26 cellular contexts compared by ENCODE assay signal in genomic region chr16:27289669-27290068, GRCh38. TPM values are rescaled to one million over a fixed set of nuclear protein-coding genes. Genes with fewer than 3 reads are reported as not detected.
A peak's percentile ranks its signal among the peaks of the same experiment; 100 is the strongest.
DNase-seq lines count a peak whose midpoint lies in the region; ATAC-seq, FAIRE-seq and TF ChIP-seq lines count a peak whose summit lies in the region.
"Had no signal": no experiment of that assay in that cellular context is flagged by ENCODE, and none has a peak within 500 bp of the region (broad histone marks: within the 10 kb centered on the region; RNA-seq: fewer than 3 reads in every experiment).

No MANE protein-coding gene starts in this region.

- no peak overlapping the region for H4K8ac ChIP-seq in H1 (ENCODE audit: extremely low read depth, insufficient read depth, low read length)

- no peak for TF ChIP-seq RAD21 in H1 (IDR thresholded peaks at IDR 0.05 in 1 of 2, conservative IDR thresholded peaks at IDR 0.05 in 1 of 2; ENCODE audit: low read depth in 2 of 2, low read length in 2 of 2)

- H3K9me3 ChIP-seq in H1 (ENCODE audit: insufficient read depth in 2 of 2, low read depth in 1 of 2, low read length in 1 of 2) (no peaks in the 10 kb centered on the region), upper lobe of right lung (no peaks in the 10 kb centered on the region)
- H3K9me3 ChIP-seq in CD8-positive, alpha-beta T cell (ENCODE audit: low read length), result no peaks in the 10 kb centered on the region
- H3K9me3 ChIP-seq: body of pancreas, lower lobe of right lung had no signal

- no peak for TF ChIP-seq POLR2A in H1 (IDR thresholded peaks at IDR 0.05; ENCODE audit: control extremely low read depth in 1 of 2, low read depth in 2 of 2, low read length in 2 of 2)

- H3K27ac Mint-ChIP-seq in T-helper 1 cell treated with Interleukin-12 subunit alpha and Interleukin-12 subunit beta and Interleukin-4 antibody, amounts not matched to agents 30 μg/mL and 1 μg/mL, for 36 hours, result peak overlapping the region; percentile 52
- no peak overlapping the region for H3K27ac Mint-ChIP-seq in CD8-positive, alpha-beta T cell
- H3K27ac Mint-ChIP-seq: activated naive CD8-positive, alpha-beta T cell treated with anti-CD3 and anti-CD28 coated beads, Interleukin-2, amount 10 ng/mL, durations not matched to agents 7 days and 5 days had no signal

- no peaks in the 10 kb centered on the region for H3K79me1 ChIP-seq in H1 (ENCODE audit: low read depth, low read length)

- H3K9ac ChIP-seq in H1 (replicated peaks in 1 of 4; ENCODE audit: extremely low read depth in 1 of 4, low read depth in 3 of 4, low read length in 3 of 4), result no peak overlapping the region

- peaks cover 7% of the 10 kb centered on the region for H3K9me3 Mint-ChIP-seq in T-helper 1 cell treated with Interleukin-12 subunit alpha and Interleukin-12 subunit beta and Interleukin-4 antibody, amounts not matched to agents 30 μg/mL and 1 μg/mL, for 36 hours
- H3K9me3 Mint-ChIP-seq in CD8-positive, alpha-beta T cell, result no peaks in the 10 kb centered on the region

- H2BK20ac ChIP-seq in H1 (ENCODE audit: low read length), result no peak overlapping the region

- H2BK5ac ChIP-seq in H1 (ENCODE audit: low read depth, low read length), result no peak overlapping the region

- intact Hi-C loops in CD8-positive, alpha-beta T cell (cut with DNase I, micrococcal nuclease), result no loop called here
- intact Hi-C loops in upper lobe of right lung (cut with DNase I), result no loop called here

- no peaks in the 10 kb centered on the region for H4K20me1 ChIP-seq in H1 (replicated peaks in 1 of 2; ENCODE audit: control insufficient read depth in 1 of 2, insufficient read depth in 2 of 2, low read length in 2 of 2)

- H3K23ac ChIP-seq in H1 (ENCODE audit: insufficient read length), result no peak overlapping the region

- H2BK15ac ChIP-seq in H1 (ENCODE audit: low read length), result no peak overlapping the region

- H3K36me3 ChIP-seq in H1 (ENCODE audit: control insufficient read depth in 2 of 4, insufficient read depth in 4 of 4, low read length in 3 of 4), result no peaks in the 10 kb centered on the region
- H3K36me3 ChIP-seq in CD8-positive, alpha-beta T cell (ENCODE audit: insufficient read depth, low read length), result no peaks in the 10 kb centered on the region
- H3K36me3 ChIP-seq in upper lobe of right lung, result no peaks in the 10 kb centered on the region
- H3K36me3 ChIP-seq: lower lobe of right lung had no signal

- DNase-seq in T-helper 1 cell (no peak), H1 (ENCODE audit: low read depth in 1 of 2, low spot score in 2 of 2) (no peak), upper lobe of right lung (no peak)
- peak; percentile 38 for DNase-seq in stimulated activated CD4-positive, alpha-beta T cell treated with anti-CD3 and anti-CD28 coated beads, Interleukin-1b, Interleukin-23, amount 100 ng/mL, for 48 hours
- DNase-seq in stimulated activated CD4-positive, alpha-beta T cell treated with anti-CD3 and anti-CD28 coated beads, Interleukin-4, amount 100 ng/mL, for 24 hours, result no peak
- DNase-seq in CD8-positive, alpha-beta T cell, result no peak
- DNase-seq: activated naive CD8-positive, alpha-beta T cell treated with anti-CD3 and anti-CD28 coated beads, Interleukin-2, amount 10 ng/mL, durations not matched to agents 7 days and 5 days; body of pancreas; COR-L47; DMS79 treated with DMSO at 0.1 percent for 48 hours; effector CD4-positive, alpha-beta T cell; erythroblast; foreskin melanocyte; H7; lower lobe of right lung; NCI-H1105; NCI-H2029; NCI-H2227 treated with DMSO at 0.1 percent for 48 hours; NCI-H774 had no signal

- 0 out of 2 replicates have a peak overlapping the region, but pooled peaks have one; percentile 67 for H2AFZ ChIP-seq in H1 (ENCODE audit: low read length)
- H2AFZ ChIP-seq: hepatocyte had no signal

- no peak for FAIRE-seq in H1 (lab: Jason Lieb, UNC)
- FAIRE-seq: HepG2 had no signal

- WGBS in H1 (ENCODE audit: extremely low coverage in 1 of 2, insufficient coverage in 1 of 2, insufficient read length in 1 of 2, insufficient replicate concordance in 2 of 2, low coverage in 1 of 2, low lambda C conversion rate in 2 of 2, missing lambda C conversion rate in 1 of 2), 2 experiments, result 97% methylated on average over 6 of the region's 6 CpGs; no CpG with 5 or more reads in 1 of the 2 experiments

- H3K4me3 ChIP-seq in H1 (ENCODE audit: extremely low read depth in 1 of 4, insufficient read depth in 2 of 4, low read depth in 3 of 4, low read length in 4 of 4) (no peak overlapping the region), upper lobe of right lung (no peak overlapping the region)
- no peak overlapping the region for H3K4me3 ChIP-seq in CD8-positive, alpha-beta T cell (ENCODE audit: low read depth, low read length)
- H3K4me3 ChIP-seq: body of pancreas, hepatocyte, lower lobe of right lung had no signal

- H3K23me2 ChIP-seq in H1 (ENCODE audit: low read depth, low read length), result no peaks in the 10 kb centered on the region

- H3K27me3 ChIP-seq in H1 (replicated peaks in 1 of 4; ENCODE audit: control insufficient read depth in 3 of 4, extremely low read depth in 1 of 4, insufficient read depth in 3 of 4, low read length in 3 of 4) (no peaks in the 10 kb centered on the region), upper lobe of right lung (no peaks in the 10 kb centered on the region)
- no peaks in the 10 kb centered on the region for H3K27me3 ChIP-seq in CD8-positive, alpha-beta T cell (ENCODE audit: insufficient read depth, low read length)
- H3K27me3 ChIP-seq: body of pancreas, hepatocyte had no signal

- H3K4ac ChIP-seq in H1 (replicated peaks; ENCODE audit: insufficient read length, low read depth, low read length), result no peak overlapping the region

- peaks cover 14% of the 10 kb centered on the region for H3K36me3 Mint-ChIP-seq in T-helper 1 cell treated with Interleukin-12 subunit alpha and Interleukin-12 subunit beta and Interleukin-4 antibody, amounts not matched to agents 30 μg/mL and 1 μg/mL, for 36 hours (ENCODE audit: low read depth)
- no peaks in the 10 kb centered on the region for H3K36me3 Mint-ChIP-seq in CD8-positive, alpha-beta T cell

- no peak for ATAC-seq in CD8-positive, alpha-beta T cell
- ATAC-seq in GM19023 (IDR thresholded peaks at IDR 0.05; ENCODE audit: unreplicated experiment) (no peak), upper lobe of right lung (no peak)
- ATAC-seq: body of pancreas, HepG2, lower lobe of right lung, sciatic nerve had no signal

- H2BK12ac ChIP-seq in H1 (ENCODE audit: low read depth, low read length), result no peak overlapping the region

- H3K4me2 ChIP-seq in H1 (ENCODE audit: insufficient read depth in 1 of 2, low read depth in 2 of 2, low read length in 2 of 2), result no peak overlapping the region
- H3K4me2 ChIP-seq: hepatocyte had no signal

- no peaks in the 10 kb centered on the region for H3K79me2 ChIP-seq in H1 (ENCODE audit: control insufficient read depth in 1 of 2, insufficient read depth in 2 of 2, low read length in 2 of 2)
- H3K79me2 ChIP-seq: hepatocyte had no signal

- H4K91ac ChIP-seq in H1 (replicated peaks; ENCODE audit: insufficient read length, low read length), result no peak overlapping the region

- peaks cover 8% of the 10 kb centered on the region for H3K27me3 Mint-ChIP-seq in T-helper 1 cell treated with Interleukin-12 subunit alpha and Interleukin-12 subunit beta and Interleukin-4 antibody, amounts not matched to agents 30 μg/mL and 1 μg/mL, for 36 hours (ENCODE audit: low read depth)
- no peaks in the 10 kb centered on the region for H3K27me3 Mint-ChIP-seq in CD8-positive, alpha-beta T cell (ENCODE audit: low read depth)
- H3K27me3 Mint-ChIP-seq: activated naive CD8-positive, alpha-beta T cell treated with anti-CD3 and anti-CD28 coated beads, Interleukin-2, amount 10 ng/mL, durations not matched to agents 7 days and 5 days had no signal

- H3K4me1 ChIP-seq in H1 (replicated peaks in 1 of 4; ENCODE audit: control insufficient read depth in 3 of 4, insufficient read depth in 4 of 4, low read length in 3 of 4) (no peaks in the 10 kb centered on the region), upper lobe of right lung (peaks cover 15% of the 10 kb centered on the region)
- H3K4me1 ChIP-seq in CD8-positive, alpha-beta T cell (ENCODE audit: insufficient read depth, low read length), result no peaks in the 10 kb centered on the region
- H3K4me1 ChIP-seq: body of pancreas had no signal

- H3K18ac ChIP-seq in H1 (ENCODE audit: extremely low read depth, low read length), result no peak overlapping the region

- TF ChIP-seq EP300 in H1 (IDR thresholded peaks at IDR 0.05; ENCODE audit: borderline replicate concordance in 1 of 2, low read depth in 2 of 2, low read length in 2 of 2), result no peak

- CTCF ChIA-PET in H1 (lab: Charles Lee; ENCODE audit: partially characterized antibody), result interaction anchor here (1.3 kb wide), 1 partner anchor 9 kb away, joined by 4 read pairs; no protein-coding TSS in a partner anchor
- CTCF ChIA-PET in CD8-positive, alpha-beta T cell (lab: Charles Lee), result no interaction called here

- peak overlapping the region; percentile 15 for H3K4me3 Mint-ChIP-seq in T-helper 1 cell treated with Interleukin-12 subunit alpha and Interleukin-12 subunit beta and Interleukin-4 antibody, amounts not matched to agents 30 μg/mL and 1 μg/mL, for 36 hours
- H3K4me3 Mint-ChIP-seq in CD8-positive, alpha-beta T cell, result no peak overlapping the region
- H3K4me3 Mint-ChIP-seq: activated naive CD8-positive, alpha-beta T cell treated with anti-CD3 and anti-CD28 coated beads, Interleukin-2, amount 10 ng/mL, durations not matched to agents 7 days and 5 days; neural crest cell had no signal

- H3K27ac ChIP-seq in H1 (ENCODE audit: low read depth, low read length) (no peak overlapping the region), upper lobe of right lung (no peak overlapping the region)
- H3K27ac ChIP-seq in CD8-positive, alpha-beta T cell (ENCODE audit: low read depth, low read length), result no peak overlapping the region
- H3K27ac ChIP-seq: 22Rv1, body of pancreas, hepatocyte, lower lobe of right lung had no signal

- H3K4me1 Mint-ChIP-seq in T-helper 1 cell treated with Interleukin-12 subunit alpha and Interleukin-12 subunit beta and Interleukin-4 antibody, amounts not matched to agents 30 μg/mL and 1 μg/mL, for 36 hours (ENCODE audit: low read depth), result peaks cover 38% of the 10 kb centered on the region
- H3K4me1 Mint-ChIP-seq in CD8-positive, alpha-beta T cell (ENCODE audit: low read depth), result peaks cover 17% of the 10 kb centered on the region
- H3K4me1 Mint-ChIP-seq: neural crest cell had no signal

- TF ChIP-seq CTCF in H1 (IDR thresholded peaks at IDR 0.05; ENCODE audit: control extremely low read depth in 1 of 3, insufficient read depth in 1 of 3, low read depth in 1 of 3, low read length in 3 of 3) (no peak), upper lobe of right lung (IDR thresholded peaks at IDR 0.05) (no peak)
- TF ChIP-seq CTCF in CD8-positive, alpha-beta T cell (IDR thresholded peaks at IDR 0.05), result no peak

- H2AK5ac ChIP-seq in H1 (ENCODE audit: low read depth, low read length), result no peak overlapping the region

- no peak overlapping the region for H2BK120ac ChIP-seq in H1 (replicated peaks; ENCODE audit: low read depth, low read length)

- H4K5ac ChIP-seq in H1 (ENCODE audit: insufficient read length, low read depth, low read length), result no peak overlapping the region

- no peak overlapping the region for H3K56ac ChIP-seq in H1 (replicated peaks; ENCODE audit: insufficient read length, low read depth, low read length)

- no peak overlapping the region for H3K14ac ChIP-seq in H1 (ENCODE audit: insufficient read length)

- POLR2A ChIA-PET in H1 (lab: Charles Lee; ENCODE audit: partially characterized antibody), result no interaction called here
- POLR2A ChIA-PET in CD8-positive, alpha-beta T cell (lab: Charles Lee), result no interaction called here

RNA-seq across cellular contexts. Expression of gene NSMCE1, which starts 21.1 kb away (rescaled TPM):
- 16.6 and 18.4 TPM in 2 replicates for total RNA-seq in H1 (2021; fragmentation: NEBNext Ultra II Directional; extraction: Animal tissue kit (Norgen Biotek cat#: 25700))
- 8.1 and 8.7 TPM in 2 replicates for polyA plus RNA-seq in H1 (2011; rRNA removed)
- polyA plus RNA-seq in H1 (2011; cell fraction: cytosol; rRNA removed), result 14.7 TPM
- polyA plus RNA-seq in H1 (2011; cell fraction: nucleus; rRNA removed), result 7.4 TPM
- polyA plus RNA-seq in H1 (2012, experiment 1 of 2), result 20.7 to 29.4 TPM (median 24.4 TPM) in 4 replicates
- polyA plus RNA-seq in H1 (2012, experiment 2 of 2), result 29.3 TPM
- 35.3 TPM for polyA plus RNA-seq in H1 (2013, experiment 1 of 2)
- polyA plus RNA-seq in H1 (2013, experiment 2 of 2), result 37.6 TPM
- 6.5 and 28.8 TPM in 2 replicates for polyA minus RNA-seq in H1 (2011; rRNA and poly(A)+ RNA removed)
- 7.0 TPM for polyA minus RNA-seq in H1 (2011; cell fraction: cytosol; rRNA and poly(A)+ RNA removed)
- 3.3 TPM for polyA minus RNA-seq in H1 (2011; cell fraction: nucleus; rRNA and poly(A)+ RNA removed)
- 10 to 100 TPM; 29.6 to 30.1 TPM for total RNA-seq in CD8-positive, alpha-beta T cell
- total RNA-seq in upper lobe of right lung, result 49.2 TPM

RNA-seq across cellular contexts. Expression of gene IL4R, which starts 24.1 kb away (rescaled TPM):
- total RNA-seq in H1 (2021; fragmentation: NEBNext Ultra II Directional; extraction: Animal tissue kit (Norgen Biotek cat#: 25700)), result 29.4 and 32.7 TPM in 2 replicates
- 29.1 and 38.2 TPM in 2 replicates for polyA plus RNA-seq in H1 (2011; rRNA removed)
- 25.4 TPM for polyA plus RNA-seq in H1 (2011; cell fraction: cytosol; rRNA removed)
- polyA plus RNA-seq in H1 (2011; cell fraction: nucleus; rRNA removed), result 31.2 TPM
- polyA plus RNA-seq in H1 (2012, experiment 1 of 2), result 22.5 to 25.9 TPM (median 24.5 TPM) in 4 replicates
- polyA plus RNA-seq in H1 (2012, experiment 2 of 2), result 21.4 TPM
- polyA plus RNA-seq in H1 (2013, experiment 1 of 2), result 34.5 TPM
- 34.4 TPM for polyA plus RNA-seq in H1 (2013, experiment 2 of 2)
- polyA minus RNA-seq in H1 (2011; rRNA and poly(A)+ RNA removed), result 26.9 and 37.0 TPM in 2 replicates
- polyA minus RNA-seq in H1 (2011; cell fraction: cytosol; rRNA and poly(A)+ RNA removed), result 15.6 TPM
- 17.7 TPM for polyA minus RNA-seq in H1 (2011; cell fraction: nucleus; rRNA and poly(A)+ RNA removed)
- 100 to 1,000 TPM; 224 to 240 TPM for total RNA-seq in CD8-positive, alpha-beta T cell
- total RNA-seq in upper lobe of right lung, result 153 TPM
